In genomic region chr2:113018509-113018908, GRCh38 we compare ENCODE assay signal across 31 cellular contexts. TPM values are rescaled to one million over a fixed set of nuclear protein-coding genes. Genes with fewer than 3 reads are reported as not detected.
"Had no signal": no experiment of that assay in that cellular context is flagged by ENCODE, and none has a peak within 500 bp of the region (broad histone marks: within the 10 kb centered on the region; RNA-seq: fewer than 3 reads in every experiment).

No MANE protein-coding gene starts in this region.

- H3K27me3 ChIP-seq: stomach, testis, thyroid gland, tibial artery, tibial nerve, upper lobe of left lung, uterus, vagina had no signal

- ATAC-seq: stimulated activated effector memory CD8-positive, alpha-beta T cell treated with anti-CD3 and anti-CD28 coated beads, Interleukin-12 subunit alpha, Interleukin-12 subunit beta, amount 100 ng/mL, for 72 hours; stimulated activated memory B cell treated with anti-CD40 and anti-IgM and Interleukin-4, amounts not matched to agents 10 μg/mL and 1 μg/mL and 100 μg/mL, for 72 hours; stimulated activated naive B cell treated with anti-CD40 and anti-IgM and Interleukin-4, amounts not matched to agents 10 μg/mL and 1 μg/mL and 100 μg/mL, for 72 hours; stimulated activated naive CD8-positive, alpha-beta T cell treated with anti-CD3 and anti-CD28 coated beads, Interleukin-15, amount 100 ng/mL, for 72 hours; stimulated activated naive CD8-positive, alpha-beta T cell treated with anti-CD3 and anti-CD28 coated beads, Interleukin-15, Interleukin-2, amounts not matched to agents 100 U/mL and 50 U/mL, for 24 hours; upper lobe of right lung had no signal

- FAIRE-seq: urothelium cell line had no signal

- DNase-seq: stimulated activated CD4-positive, alpha-beta T cell treated with anti-CD3 and anti-CD28 coated beads, Interleukin-2, amount 100 ng/mL, for 48 hours; stimulated activated CD4-positive, alpha-beta T cell treated with anti-CD3 and anti-CD28 coated beads, Interleukin-4, amount 100 ng/mL, for 1 hour; stimulated activated CD4-positive, alpha-beta T cell treated with anti-CD3 and anti-CD28 coated beads, Interleukin-4, amount 100 ng/mL, for 24 hours; stimulated activated CD4-positive, alpha-beta T cell treated with anti-CD3 and anti-CD28 coated beads, Interleukin-4, amount 100 ng/mL, for 4 hours; stimulated activated CD8-positive, alpha-beta memory T cell treated with anti-CD3 and anti-CD28 coated beads, Interleukin-4, amount 100 ng/mL, for 48 hours; stimulated activated naive B cell treated with anti-CD40 and anti-IgM and Interleukin-4, amounts not matched to agents 10 μg/mL and 1 μg/mL and 100 μg/mL, for 72 hours; stimulated activated naive CD4-positive, alpha-beta T cell; stimulated activated naive CD4-positive, alpha-beta T cell treated with Interleukin-2 at 50 U/mL for 16 hours; stimulated activated naive CD8-positive, alpha-beta T cell treated with anti-CD3 and anti-CD28 coated beads, Interleukin-15, amount 100 ng/mL, for 72 hours; stimulated activated naive CD8-positive, alpha-beta T cell treated with anti-CD3 and anti-CD28 coated beads, Interleukin-15, Interleukin-2, amounts not matched to agents 100 U/mL and 50 U/mL, for 24 hours; stomach; substantia nigra; testis; thyroid gland; tibial artery; transverse colon; trophoblast cell; upper lobe of left lung; upper lobe of right lung; uterus had no signal

- H3K36me3 ChIP-seq: stomach, suprapubic skin, thoracic aorta, thyroid gland, tibial artery, tibial nerve, transverse colon, upper lobe of left lung, upper lobe of right lung, uterus, vagina had no signal

- H3K4me1 ChIP-seq: stomach, suprapubic skin, testis, thyroid gland, tibial artery, tibial nerve, transverse colon, upper lobe of left lung, upper lobe of right lung, uterus, vagina had no signal

- H3K27ac ChIP-seq: stomach, suprapubic skin, testis, thoracic aorta, thyroid gland, tibial artery, tibial nerve, transverse colon, upper lobe of left lung, upper lobe of right lung, uterus, vagina had no signal

- H3K4me3 ChIP-seq: stomach, suprapubic skin, testis, thoracic aorta, thyroid gland, tibial artery, tibial nerve, transverse colon, upper lobe of left lung, upper lobe of right lung, uterus, vagina had no signal

- H3K9me3 ChIP-seq: stomach, suprapubic skin, testis, thoracic aorta, thyroid gland, tibial artery, tibial nerve, transverse colon, upper lobe of left lung, upper lobe of right lung, uterus, vagina had no signal

RNA-seq across cellular contexts. Expression of gene IL36A, which starts 13.2 kb away (rescaled TPM):
- total RNA-seq: stomach, subcutaneous adipose tissue, suprapubic skin, temporal lobe, testis, thoracic aorta, thyroid gland, tibial nerve, transverse colon, upper lobe of left lung, upper lobe of right lung, ureter, urinary bladder, uterus had no signal
- polyA plus RNA-seq: urinary bladder had no signal

RNA-seq across cellular contexts. Expression of gene IL36B, which starts 34.2 kb away (rescaled TPM):
- total RNA-seq: stomach, subcutaneous adipose tissue, temporal lobe, testis, thoracic aorta, thyroid gland, tibial nerve, transverse colon, upper lobe of left lung, upper lobe of right lung, ureter, urinary bladder, uterus, vagina had no signal
- polyA plus RNA-seq: stomach, urinary bladder had no signal

RNA-seq across cellular contexts. Expression of gene IL36RN, which starts 40.5 kb away (rescaled TPM):
- total RNA-seq: stomach, subcutaneous adipose tissue, temporal lobe, testis, thoracic aorta, thyroid gland, tibial nerve, transverse colon, upper lobe of left lung, upper lobe of right lung, ureter, uterus had no signal
- polyA plus RNA-seq: urinary bladder had no signal

RNA-seq across cellular contexts. Expression of gene IL36G, which starts 40.7 kb away (rescaled TPM):
- total RNA-seq: stomach, subcutaneous adipose tissue, temporal lobe, thoracic aorta, thyroid gland, tibial nerve, upper lobe of left lung, upper lobe of right lung, ureter, urinary bladder, uterus, vagina had no signal
- polyA plus RNA-seq: urinary bladder had no signal

RNA-seq across cellular contexts. Expression of gene IL1F10, which starts 49.3 kb away (rescaled TPM):
- total RNA-seq: stomach, subcutaneous adipose tissue, temporal lobe, thoracic aorta, thyroid gland, tibial nerve, transverse colon, upper lobe of left lung, upper lobe of right lung, ureter, urinary bladder, uterus, vagina had no signal
- polyA plus RNA-seq: stomach, urinary bladder had no signal
